Comparison of ENCODE assay signal across 15 cellular contexts in the genomic region with DNA sequence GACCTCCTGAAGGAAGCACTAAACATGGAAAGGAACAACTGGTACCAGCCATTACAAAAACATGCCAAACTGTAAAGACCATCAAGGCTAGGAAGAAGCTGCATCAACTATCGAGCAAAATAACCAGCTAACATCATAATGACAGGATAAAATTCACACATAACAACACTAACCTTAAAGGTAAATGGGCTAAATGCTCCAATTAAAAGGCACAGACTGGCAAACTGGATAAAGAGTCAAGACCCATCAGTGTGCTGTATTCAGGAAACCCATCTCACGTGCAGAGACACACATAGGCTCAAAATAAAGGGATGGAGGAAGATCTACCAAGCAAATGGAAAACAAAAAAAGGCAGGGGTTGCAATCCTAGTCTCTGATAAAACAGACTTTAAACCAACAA. TPM values are rescaled to one million over a fixed set of nuclear protein-coding genes. Genes with fewer than 3 reads are reported as not detected.
"Had no signal": no experiment of that assay in that cellular context is flagged by ENCODE, and none has a peak within 500 bp of the region (broad histone marks: within the 10 kb centered on the region; RNA-seq: fewer than 3 reads in every experiment).

No MANE protein-coding gene starts in this region.

RNA-seq across cellular contexts. Expression of a gene that starts 10.6 kb away (rescaled TPM):
- total RNA-seq: vagina had no signal

RNA-seq across cellular contexts. Expression of a gene that starts 23.1 kb away (rescaled TPM):
- total RNA-seq: thoracic aorta, vagina had no signal

RNA-seq across cellular contexts. Expression of a gene that starts 41.6 kb away (rescaled TPM):
- total RNA-seq: stomach, subcutaneous adipose tissue, suprapubic skin, temporal lobe, thoracic aorta, thyroid gland, tibial nerve, transverse colon, upper lobe of left lung, upper lobe of right lung, ureter, urinary bladder, uterus, vagina had no signal
- polyA plus RNA-seq: stomach, thymus, urinary bladder had no signal
